In genomic region chr7:70553364-70553763, GRCh38 we compare ENCODE assay signal across 17 cellular contexts.
"Had no signal": no experiment of that assay in that cellular context is flagged by ENCODE, and none has a peak within 500 bp of the region (broad histone marks: within the 10 kb centered on the region; RNA-seq: fewer than 3 reads in every experiment).

No MANE protein-coding gene starts in this region.

- DNase-seq: activated CD4-positive, alpha-beta T cell treated with anti-CD3 and anti-CD28 coated beads, Interleukin-2, amount 10 ng/mL, durations not matched to agents 7 days and 5 days; activated CD4-positive, CD25-positive, alpha-beta regulatory T cell; activated CD8-positive, alpha-beta memory T cell treated with anti-CD3 and anti-CD28 coated beads for 24 hours; activated naive CD4-positive, alpha-beta T cell treated with anti-CD3 and anti-CD28 coated beads, Interleukin-2, amount 10 ng/mL, durations not matched to agents 7 days and 5 days; effector memory CD8-positive, alpha-beta T cell; hippocampal formation; kidney glomerular epithelial cell; mucosa of descending colon; natural killer cell; occipital lobe; psoas muscle; stimulated activated CD4-positive, alpha-beta T cell treated with anti-CD3 and anti-CD28 coated beads, Interleukin-12 subunit alpha, Interleukin-12 subunit beta, amount 100 ng/mL, for 4 hours; stimulated activated naive CD4-positive, alpha-beta T cell; T-helper 2 cell had no signal

- H3K27ac ChIP-seq: psoas muscle, suprapubic skin, upper lobe of left lung had no signal

- H3K4me1 ChIP-seq: psoas muscle, suprapubic skin had no signal

- ATAC-seq: activated T-helper 17 cell treated with anti-CD3 and anti-CD28 coated beads, Interleukin-2, amount 50 U/mL, for 72 hours; effector memory CD8-positive, alpha-beta T cell; mucosa of descending colon; natural killer cell; psoas muscle had no signal

- H3K27me3 ChIP-seq: suprapubic skin, upper lobe of left lung had no signal

- H3K36me3 ChIP-seq: suprapubic skin, upper lobe of left lung had no signal

- H3K4me3 ChIP-seq: mucosa of descending colon, psoas muscle, suprapubic skin, upper lobe of left lung had no signal

- H3K9me3 ChIP-seq: mucosa of descending colon, psoas muscle, suprapubic skin, upper lobe of left lung had no signal
